Comparison of ENCODE assay signal across 25 cellular contexts in the genomic region with DNA sequence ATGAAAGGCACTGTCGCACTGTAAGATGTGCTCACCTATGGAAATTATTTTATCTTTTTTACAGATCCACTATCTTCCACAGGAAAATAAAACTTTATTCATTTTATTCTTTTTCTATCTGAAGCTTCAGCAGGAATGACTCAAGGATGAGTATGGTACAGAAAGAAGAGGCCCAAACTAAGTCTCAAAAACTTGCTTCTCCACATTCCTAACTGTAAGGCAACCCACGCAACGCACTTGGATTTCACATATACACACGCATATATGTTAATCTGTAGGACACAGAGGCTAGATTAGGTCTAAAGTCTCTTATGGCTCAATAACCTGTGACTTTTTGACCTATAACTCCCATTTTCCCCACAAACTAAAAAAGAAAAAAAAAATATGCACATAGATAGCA.
"Had no signal": no experiment of that assay in that cellular context is flagged by ENCODE, and none has a peak within 500 bp of the region (broad histone marks: within the 10 kb centered on the region; RNA-seq: fewer than 3 reads in every experiment).

No MANE protein-coding gene starts in this region.

- H3K9me3 ChIP-seq: left lung, lower lobe of right lung, mucosa of descending colon, ovary, right atrium auricular region, right lobe of liver, tibial nerve, upper lobe of right lung had no signal

- H3K4me3 ChIP-seq: left lung, lower lobe of right lung, mucosa of descending colon, ovary, right atrium auricular region, right lobe of liver, smooth muscle cell, tibial nerve, upper lobe of right lung had no signal

- H3K36me3 ChIP-seq: ovary had no signal

- H3K4me2 ChIP-seq: smooth muscle cell had no signal

- H3K27me3 ChIP-seq: left lung, ovary, right atrium auricular region, right lobe of liver, tibial nerve, upper lobe of right lung had no signal

- H3K4me1 ChIP-seq: left lung, lower lobe of right lung, right atrium auricular region, right lobe of liver, tibial nerve, upper lobe of right lung had no signal

- H3K27ac ChIP-seq: left lung, lower lobe of right lung, ovary, right atrium auricular region, right lobe of liver, tibial nerve, upper lobe of right lung had no signal

- DNase-seq: hypothalamus; immature natural killer cell; kidney; left colon; left lung; lower lobe of right lung; mesendoderm; midbrain; mucosa of descending colon; naive thymus-derived CD4-positive, alpha-beta T cell; ovary; right lobe of liver; stimulated activated CD4-positive, alpha-beta T cell treated with anti-CD3 and anti-CD28 coated beads, Interleukin-1b, Interleukin-23, amount 100 ng/mL, for 48 hours; stimulated activated CD4-positive, alpha-beta T cell treated with anti-CD3 and anti-CD28 coated beads, Interleukin-2, amount 100 ng/mL, for 48 hours; stimulated activated CD4-positive, alpha-beta T cell treated with anti-CD3 and anti-CD28 coated beads, Interleukin-4, amount 100 ng/mL, for 4 hours; stimulated activated CD8-positive, alpha-beta memory T cell treated with anti-CD3 and anti-CD28 coated beads, Interleukin-4, amount 100 ng/mL, for 48 hours; stimulated activated naive CD4-positive, alpha-beta T cell treated with Interleukin-2 at 50 U/mL for 16 hours; stimulated activated naive CD8-positive, alpha-beta T cell treated with anti-CD3 and anti-CD28 coated beads, Interleukin-15, amount 100 ng/mL, for 72 hours; substantia nigra; upper lobe of right lung had no signal

- ATAC-seq: left colon; left lung; lower lobe of right lung; mucosa of descending colon; naive thymus-derived CD4-positive, alpha-beta T cell; natural killer cell treated with Interleukin-12 subunit alpha and Interleukin-12 subunit beta and Interleukin-15 and Interleukin-18, amount 100 ng/mL, for 72 hours; right lobe of liver; stimulated activated memory B cell treated with anti-CD40 and anti-IgM and Interleukin-4, amounts not matched to agents 10 μg/mL and 1 μg/mL and 100 μg/mL, for 72 hours; stimulated activated naive CD8-positive, alpha-beta T cell treated with anti-CD3 and anti-CD28 coated beads, Interleukin-15, amount 100 ng/mL, for 72 hours; upper lobe of right lung had no signal
